ENCODE assay signal across 23 cellular contexts in the genomic region with DNA sequence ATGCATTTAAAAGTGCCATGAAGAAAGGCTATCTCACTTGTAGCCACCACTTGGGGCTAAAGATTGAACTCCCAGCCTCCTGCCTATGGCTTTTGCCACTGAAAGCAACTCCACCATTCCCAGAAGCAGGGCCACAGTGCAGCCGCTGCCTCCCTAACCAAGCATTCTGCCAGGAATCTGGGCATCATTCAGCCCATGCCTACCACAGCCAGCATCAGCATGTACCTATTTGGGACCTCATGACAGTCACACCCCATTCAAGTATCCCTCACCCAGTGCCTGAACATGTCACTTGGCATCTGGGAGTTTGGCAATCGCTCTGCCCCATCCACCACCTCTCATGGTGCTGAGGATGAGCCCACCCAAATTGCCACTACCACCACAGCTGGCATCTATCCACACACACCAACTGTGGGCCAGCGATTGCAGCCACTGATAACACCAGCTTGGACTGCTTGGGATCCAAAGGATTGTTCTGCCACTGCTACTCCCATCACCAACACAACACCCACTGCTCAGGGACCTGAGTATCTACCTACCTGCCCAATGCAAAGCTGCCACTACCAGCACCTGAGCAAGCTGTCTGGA.
DNase-seq lines count a peak whose midpoint lies in the region; ATAC-seq and TF ChIP-seq lines count a peak whose summit lies in the region.
"Had no signal": no experiment of that assay in that cellular context is flagged by ENCODE, and none has a peak within 500 bp of the region (broad histone marks: within the 10 kb centered on the region; RNA-seq: fewer than 3 reads in every experiment).

No MANE protein-coding gene starts in this region.

- H4K91ac ChIP-seq in IMR-90 (ENCODE audit: insufficient read depth, low read depth, low read length) (no peak overlapping the region), mesenchymal stem cell (ENCODE audit: low read length) (no peak overlapping the region)

- H3K27ac ChIP-seq in IMR-90 (ENCODE audit: insufficient read depth, low read length) (no peak overlapping the region), coronary artery (no peak overlapping the region), mesenchymal stem cell (ENCODE audit: low read length, poor library complexity, severe bottlenecking) (no peak overlapping the region)
- H3K27ac ChIP-seq: A549; BLaER1 treated with 17β-estradiol and CSF1 and Interleukin-3, amounts not matched to agents 10 nM and 100 nM; GM23248 had no signal

- H2AK9ac ChIP-seq in IMR-90 (replicated peaks; ENCODE audit: low read depth, low read length, poor library complexity) = peak overlapping the region; percentile 28

- CTCF ChIA-PET in IMR-90 (lab: Yijun Ruan, JAX) = no interaction called here
- CTCF ChIA-PET in GM10248 (lab: Yijun Ruan, JAX) = no interaction called here

- 67% methylated on average over 2 of the region's 3 CpGs; no CpG with 5 or more reads in 1 of the 2 experiments for WGBS in IMR-90 (ENCODE audit: extremely low coverage in 2 of 2, insufficient read length in 1 of 2), 2 experiments
- 66% methylated on average over 3 of the region's 3 CpGs for WGBS in mesenchymal stem cell

- H2BK15ac ChIP-seq in IMR-90 (ENCODE audit: low read depth, low read length) (no peak overlapping the region), mesenchymal stem cell (ENCODE audit: low read depth, poor library complexity, severe bottlenecking) (no peak overlapping the region)

- intact Hi-C loops in IMR-90 (cut with micrococcal nuclease) = no loop called here

- TF ChIP-seq CTCF in IMR-90 (conservative IDR thresholded peaks at IDR 0.05; ENCODE audit: low read depth, low read length) (no peak), coronary artery (IDR thresholded peaks at IDR 0.05) (no peak), GM10248 (IDR thresholded peaks at IDR 0.05; ENCODE audit: control extremely low read depth, extremely low read depth, low read depth, missing control alignments) (no peak)

- H3K14ac ChIP-seq in IMR-90 (replicated peaks; ENCODE audit: low read depth, low read length) (no peak overlapping the region), mesenchymal stem cell (ENCODE audit: low read length in 2 of 2) (no peak overlapping the region)

- no peaks in the 10 kb centered on the region for H3K36me3 ChIP-seq in IMR-90 (ENCODE audit: control insufficient read depth, insufficient read depth, low read length)
- no peaks in the 10 kb centered on the region for H3K36me3 ChIP-seq in mesenchymal stem cell (ENCODE audit: control insufficient read depth in 1 of 2, insufficient read depth in 2 of 2, low read depth in 1 of 2, low read length in 2 of 2)
- H3K36me3 ChIP-seq: BE2C; BLaER1 treated with 17β-estradiol and CSF1 and Interleukin-3, amounts not matched to agents 10 nM and 100 nM had no signal

- H3K9me3 Mint-ChIP-seq in stimulated activated effector memory CD8-positive, alpha-beta T cell treated with anti-CD3 and anti-CD28 coated beads, Interleukin-12 subunit alpha, Interleukin-12 subunit beta, amount 100 ng/mL, for 72 hours = peaks cover 7% of the 10 kb centered on the region

- H2BK20ac ChIP-seq in IMR-90 (ENCODE audit: low read depth, low read length) = no peak overlapping the region

- H3K4me1 ChIP-seq in IMR-90 (ENCODE audit: control insufficient read depth, insufficient read depth, low read length) = no peaks in the 10 kb centered on the region
- H3K4me1 ChIP-seq in mesenchymal stem cell (ENCODE audit: control insufficient read depth, insufficient read depth, low read depth, low read length) = no peaks in the 10 kb centered on the region
- H3K4me1 ChIP-seq: A549; BE2C; BLaER1 treated with 17β-estradiol and CSF1 and Interleukin-3, amounts not matched to agents 10 nM and 100 nM had no signal

- in situ Hi-C loops in IMR-90 (cut with MboI; ENCODE audit: low sequenced_read_pairs) = no loop called here

- no peak for TF ChIP-seq RAD21 in IMR-90 (IDR thresholded peaks at IDR 0.05; ENCODE audit: low read length)

- H3K4me3 Mint-ChIP-seq in stimulated activated effector memory CD8-positive, alpha-beta T cell treated with anti-CD3 and anti-CD28 coated beads, Interleukin-12 subunit alpha, Interleukin-12 subunit beta, amount 100 ng/mL, for 72 hours = no peak overlapping the region
- H3K4me3 Mint-ChIP-seq: CD14-positive monocyte; CD4-positive, alpha-beta T cell; CD8-positive, alpha-beta memory T cell had no signal

- H3K4me1 Mint-ChIP-seq in stimulated activated effector memory CD8-positive, alpha-beta T cell treated with anti-CD3 and anti-CD28 coated beads, Interleukin-12 subunit alpha, Interleukin-12 subunit beta, amount 100 ng/mL, for 72 hours = no peaks in the 10 kb centered on the region
- H3K4me1 Mint-ChIP-seq: CD14-positive monocyte; CD8-positive, alpha-beta memory T cell had no signal

- BruUV-seq in IMR-90 (replicated peaks; lab: Mats Ljungman, UMichigan) = no TSS peak

- H3K4ac ChIP-seq in IMR-90 (ENCODE audit: low read depth, low read length) = no peak overlapping the region
- H3K4ac ChIP-seq in mesenchymal stem cell (ENCODE audit: low read depth in 1 of 2, low read length in 2 of 2) = no peak overlapping the region

- H3K36me3 Mint-ChIP-seq in stimulated activated effector memory CD8-positive, alpha-beta T cell treated with anti-CD3 and anti-CD28 coated beads, Interleukin-12 subunit alpha, Interleukin-12 subunit beta, amount 100 ng/mL, for 72 hours = no peaks in the 10 kb centered on the region
- H3K36me3 Mint-ChIP-seq: CD14-positive monocyte; CD8-positive, alpha-beta memory T cell had no signal

- H2AK5ac ChIP-seq in IMR-90 (ENCODE audit: low read depth, low read length) = no peak overlapping the region
- no peak overlapping the region for H2AK5ac ChIP-seq in mesenchymal stem cell (ENCODE audit: low read length, severe bottlenecking)

- DNase-seq in D341Med (ENCODE audit: low spot score) (peak; percentile 3), IMR-90 (no peak), coronary artery (ENCODE audit: low spot score) (peak; percentile 65), NCI-H1930 (lab: John Stamatoyannopoulos, UW) (no peak), mesenchymal stem cell (no peak), GM10248 (ENCODE audit: extremely low spot score) (no peak), anterior cingulate cortex (lab: John Stamatoyannopoulos, UW) (no peak)
- DNase-seq in stimulated activated effector memory CD8-positive, alpha-beta T cell treated with anti-CD3 and anti-CD28 coated beads, Interleukin-12 subunit alpha, Interleukin-12 subunit beta, amount 100 ng/mL, for 72 hours (ENCODE audit: low spot score in 2 of 2) = no peak
- DNase-seq: 8988T; ACHN; AML-193; BE2C; CD4-positive, alpha-beta T cell; CD8-positive, alpha-beta memory T cell; DMS53; DMS79 treated with DMSO at 0.1 percent for 48 hours; GF-D8; GM23248; H7 had no signal

- POLR2A ChIA-PET in IMR-90 (lab: Charles Lee; ENCODE audit: unreplicated experiment) (no interaction called here), GM10248 (lab: Yijun Ruan, JAX) (no interaction called here)

- H3K4me2 ChIP-seq in IMR-90 (ENCODE audit: low read depth, low read length) = no peak overlapping the region
- H3K4me2 ChIP-seq in mesenchymal stem cell (ENCODE audit: low read length, poor library complexity, severe bottlenecking) = no peak overlapping the region
- H3K4me2 ChIP-seq: A549; BLaER1 treated with 17β-estradiol and CSF1 and Interleukin-3, amounts not matched to agents 10 nM and 100 nM had no signal

- H3K9me1 ChIP-seq in IMR-90 (ENCODE audit: insufficient read depth, low read length) = no peaks in the 10 kb centered on the region

- H2BK5ac ChIP-seq in IMR-90 (ENCODE audit: low read depth, low read length, poor library complexity, severe bottlenecking) = no peak overlapping the region
- no peak overlapping the region for H2BK5ac ChIP-seq in mesenchymal stem cell (ENCODE audit: low read depth, low read length, poor library complexity, severe bottlenecking)

- no peak overlapping the region for H3K9ac ChIP-seq in IMR-90 (ENCODE audit: low read depth, low read length)
- no peak overlapping the region for H3K9ac ChIP-seq in mesenchymal stem cell (ENCODE audit: low read length)
- H3K9ac ChIP-seq: BLaER1 treated with 17β-estradiol and CSF1 and Interleukin-3, amounts not matched to agents 10 nM and 100 nM; GM23248 had no signal

- H3K79me1 ChIP-seq in IMR-90 (ENCODE audit: low read depth in 1 of 2, low read length in 2 of 2) (no peaks in the 10 kb centered on the region), mesenchymal stem cell (replicated peaks; ENCODE audit: low read length, poor library complexity, severe bottlenecking) (no peaks in the 10 kb centered on the region)

- dilution Hi-C loops in IMR-90 (cut with HindIII; ENCODE audit: low sequenced_read_pairs, unreplicated experiment) = no loop called here

- H4K8ac ChIP-seq in IMR-90 (ENCODE audit: low read depth in 2 of 2, low read length in 2 of 2) (no peak overlapping the region), mesenchymal stem cell (ENCODE audit: low read length) (no peak overlapping the region)

- no peaks in the 10 kb centered on the region for H3K9me3 ChIP-seq in IMR-90 (ENCODE audit: control insufficient read depth, insufficient read depth, low read length)
- H3K9me3 ChIP-seq in mesenchymal stem cell (ENCODE audit: control insufficient read depth, low read length) = no peaks in the 10 kb centered on the region
- H3K9me3 ChIP-seq: A549; BE2C; BLaER1 treated with 17β-estradiol and CSF1 and Interleukin-3, amounts not matched to agents 10 nM and 100 nM had no signal

- H2AFZ ChIP-seq in IMR-90 (replicated peaks; ENCODE audit: low read length, poor library complexity) = peak overlapping the region; percentile 58
- H2AFZ ChIP-seq in mesenchymal stem cell (ENCODE audit: low read depth, low read length) = no peak overlapping the region
- H2AFZ ChIP-seq: GM23248 had no signal

- no peak overlapping the region for H3K56ac ChIP-seq in IMR-90 (ENCODE audit: extremely low read depth, insufficient read depth, low read length)

- H3K4me3 ChIP-seq in IMR-90 (ENCODE audit: insufficient read depth, low read depth, low read length) (no peak overlapping the region), coronary artery (no peak overlapping the region), mesenchymal stem cell (ENCODE audit: insufficient read depth in 1 of 2, low read depth in 1 of 2, low read length in 2 of 2) (no peak overlapping the region)
- H3K4me3 ChIP-seq: A549; BLaER1 treated with 17β-estradiol and CSF1 and Interleukin-3, amounts not matched to agents 10 nM and 100 nM; GM23248 had no signal

- H2BK120ac ChIP-seq in IMR-90 (ENCODE audit: low read depth, low read length) (no peak overlapping the region), mesenchymal stem cell (ENCODE audit: low read depth, low read length) (no peak overlapping the region)

- TF ChIP-seq POLR2A in IMR-90 (IDR thresholded peaks at IDR 0.05; ENCODE audit: low read depth, low read length) = no peak

- no peak overlapping the region for H2BK12ac ChIP-seq in mesenchymal stem cell (ENCODE audit: low read length in 2 of 2)

- ATAC-seq in IMR-90 (ENCODE audit: low read depth) = no peak
- peak; percentile 21 for ATAC-seq in stimulated activated effector memory CD8-positive, alpha-beta T cell treated with anti-CD3 and anti-CD28 coated beads, Interleukin-12 subunit alpha, Interleukin-12 subunit beta, amount 100 ng/mL, for 72 hours
- ATAC-seq: A549, HCT116 had no signal

- no peak overlapping the region for H4K5ac ChIP-seq in IMR-90 (ENCODE audit: low read depth, low read length)

- H3K27me3 ChIP-seq in IMR-90 (ENCODE audit: control insufficient read depth, insufficient read depth, low read length) (no peaks in the 10 kb centered on the region), mesenchymal stem cell (ENCODE audit: control insufficient read depth in 1 of 2, insufficient read depth in 1 of 2, low read length in 2 of 2) (no peaks in the 10 kb centered on the region)
- H3K27me3 ChIP-seq: BE2C; BLaER1 treated with 17β-estradiol and CSF1 and Interleukin-3, amounts not matched to agents 10 nM and 100 nM had no signal

- H3K18ac ChIP-seq in IMR-90 (ENCODE audit: low read depth, low read length) (no peak overlapping the region), mesenchymal stem cell (ENCODE audit: low read depth in 1 of 2, low read length in 2 of 2) (no peak overlapping the region)

- no peaks in the 10 kb centered on the region for H4K20me1 ChIP-seq in IMR-90 (ENCODE audit: insufficient read depth, low read length)
- H4K20me1 ChIP-seq: BLaER1 treated with 17β-estradiol and CSF1 and Interleukin-3, amounts not matched to agents 10 nM and 100 nM had no signal

- H3K27ac Mint-ChIP-seq in stimulated activated effector memory CD8-positive, alpha-beta T cell treated with anti-CD3 and anti-CD28 coated beads, Interleukin-12 subunit alpha, Interleukin-12 subunit beta, amount 100 ng/mL, for 72 hours = no peak overlapping the region
- H3K27ac Mint-ChIP-seq: CD14-positive monocyte; CD4-positive, alpha-beta T cell; CD8-positive, alpha-beta memory T cell had no signal

- H3K23ac ChIP-seq in IMR-90 (ENCODE audit: low read depth, low read length) (no peak overlapping the region), mesenchymal stem cell (ENCODE audit: low read length in 2 of 2) (no peak overlapping the region)

Comparison
In these comparisons a context has a peak if more than half of its experiments do, and no peak if none do; other contexts are left out.
1. DNase-seq: peak in D341Med (single experiment) and coronary artery (single experiment); none in IMR-90 (single experiment), stimulated activated effector memory CD8-positive, alpha-beta T cell treated with anti-CD3 and anti-CD28 coated beads, Interleukin-12 subunit alpha, Interleukin-12 subunit beta, amount 100 ng/mL, for 72 hours (0 of 2), NCI-H1930 (0 of 2), mesenchymal stem cell (single experiment), GM10248 (single experiment) and anterior cingulate cortex (0 of 58).